23 cellular contexts compared by ENCODE assay signal in the genomic region with DNA sequence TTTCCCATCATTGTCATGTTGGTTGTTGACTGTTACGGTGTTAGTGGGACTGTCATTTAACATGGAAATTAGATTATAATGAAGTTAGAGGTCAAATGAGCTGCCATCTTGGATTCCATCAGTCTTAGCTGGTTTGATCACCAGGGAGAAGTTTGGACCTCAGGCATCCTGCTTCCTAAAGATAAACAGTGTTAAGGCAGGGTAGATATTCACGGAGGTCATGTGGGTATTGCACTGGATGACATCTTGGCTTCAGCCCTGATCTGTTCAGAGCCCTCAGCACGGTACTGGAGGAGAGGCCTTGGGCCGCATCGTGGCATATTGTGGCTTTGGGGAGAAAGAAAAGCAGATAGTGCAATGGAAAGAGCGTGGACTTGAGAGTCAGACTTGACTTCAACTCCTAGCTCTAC. TPM values are rescaled to one million over a fixed set of nuclear protein-coding genes. Genes with fewer than 3 reads are reported as not detected.
"Had no signal": no experiment of that assay in that cellular context is flagged by ENCODE, and none has a peak within 500 bp of the region (broad histone marks: within the 10 kb centered on the region; RNA-seq: fewer than 3 reads in every experiment).

No MANE protein-coding gene starts in this region.

- H3K4me1 Mint-ChIP-seq: activated naive CD4-positive, alpha-beta T cell treated with anti-CD3 and anti-CD28 coated beads, Interleukin-2, amount 50 U/mL, for 24 hours; mesothelial cell of epicardium; neural crest cell had no signal

- DNase-seq: activated CD4-positive, alpha-beta T cell treated with anti-CD3 and anti-CD28 coated beads for 4 hours; activated CD4-positive, alpha-beta T cell treated with anti-CD3 and anti-CD28 coated beads, Interleukin-2, amount 50 U/mL, for 4 hours; activated gamma-delta T cell treated with Interleukin-2 at 50 U/mL for 16 hours; body of pancreas; colonic mucosa; effector CD8-positive, alpha-beta T cell; gastrocnemius medialis; glutamatergic neuron; islet precursor cell; left ventricle myocardium superior; naive B cell; spleen; stimulated activated CD4-positive, alpha-beta T cell treated with anti-CD3 and anti-CD28 coated beads, Interleukin-2, amount 100 ng/mL, for 48 hours; stimulated activated naive CD8-positive, alpha-beta T cell treated with anti-CD3 and anti-CD28 coated beads, Interleukin-15, Interleukin-2, amounts not matched to agents 100 U/mL and 50 U/mL, for 24 hours; T-helper 9 cell; testis; transverse colon had no signal

- H3K27me3 ChIP-seq: body of pancreas, colonic mucosa, gastrocnemius medialis, right atrium auricular region, spleen, testis, transverse colon had no signal

- ATAC-seq: body of pancreas; gastrocnemius medialis; left ventricle myocardium superior; stimulated activated naive CD8-positive, alpha-beta T cell treated with anti-CD3 and anti-CD28 coated beads, Interleukin-15, Interleukin-2, amounts not matched to agents 100 U/mL and 50 U/mL, for 24 hours had no signal

- H3K9me3 Mint-ChIP-seq: activated naive CD4-positive, alpha-beta T cell treated with anti-CD3 and anti-CD28 coated beads, Interleukin-2, amount 50 U/mL, for 24 hours; naive B cell had no signal

- H3K4me3 ChIP-seq: body of pancreas, colonic mucosa, gastrocnemius medialis, right atrium auricular region, spleen, testis, transverse colon had no signal

- H3K27ac Mint-ChIP-seq: activated naive CD4-positive, alpha-beta T cell treated with anti-CD3 and anti-CD28 coated beads, Interleukin-2, amount 50 U/mL, for 24 hours; mesothelial cell of epicardium had no signal

- H3K9me3 ChIP-seq: body of pancreas, colonic mucosa, gastrocnemius medialis, right atrium auricular region, spleen, testis, transverse colon had no signal

- H3K27ac ChIP-seq: body of pancreas, colonic mucosa, gastrocnemius medialis, right atrium auricular region, spleen, testis, transverse colon, VCaP had no signal

- H3K27me3 Mint-ChIP-seq: activated naive CD4-positive, alpha-beta T cell treated with anti-CD3 and anti-CD28 coated beads, Interleukin-2, amount 50 U/mL, for 24 hours; naive B cell had no signal

- H3K4me3 Mint-ChIP-seq: activated naive CD4-positive, alpha-beta T cell treated with anti-CD3 and anti-CD28 coated beads, Interleukin-2, amount 50 U/mL, for 24 hours; mesothelial cell of epicardium; naive B cell; neural crest cell had no signal

- H3K4me1 ChIP-seq: body of pancreas, colonic mucosa, gastrocnemius medialis, right atrium auricular region, spleen, testis, transverse colon had no signal

RNA-seq across cellular contexts. Expression of a gene that starts 11.1 kb away (rescaled TPM):
- total RNA-seq: dermis microvascular lymphatic vessel endothelial cell had no signal
